In genomic region chr5:177093803-177094202, GRCh38 we compare ENCODE assay signal across 15 cellular contexts.
"Had no signal": no experiment of that assay in that cellular context is flagged by ENCODE, and none has a peak within 500 bp of the region (broad histone marks: within the 10 kb centered on the region; RNA-seq: fewer than 3 reads in every experiment).

No MANE protein-coding gene starts in this region.

- H3K36me3 ChIP-seq: esophagus muscularis mucosa, gastroesophageal sphincter, right atrium auricular region, tibial artery, upper lobe of right lung had no signal

- H3K27ac ChIP-seq: dorsolateral prefrontal cortex, epithelial cell of prostate, right atrium auricular region, tibial artery had no signal

- ATAC-seq: naive thymus-derived CD8-positive, alpha-beta T cell; stimulated activated naive CD8-positive, alpha-beta T cell treated with anti-CD3 and anti-CD28 coated beads, Interleukin-15, Interleukin-2, amounts not matched to agents 100 U/mL and 50 U/mL, for 24 hours had no signal

- H3K4me3 ChIP-seq: dorsolateral prefrontal cortex, esophagus muscularis mucosa, gastroesophageal sphincter, mucosa of descending colon, right atrium auricular region, tibial artery, upper lobe of right lung had no signal

- H3K27me3 ChIP-seq: right atrium auricular region, upper lobe of right lung had no signal

- DNase-seq: central memory CD4-positive, alpha-beta T cell; cortex of kidney; dorsolateral prefrontal cortex; effector CD8-positive, alpha-beta T cell; mammary epithelial cell; naive thymus-derived CD8-positive, alpha-beta T cell; stimulated activated CD4-positive, alpha-beta T cell treated with anti-CD3 and anti-CD28 coated beads, Interleukin-2, amount 100 ng/mL, for 48 hours; stimulated activated naive CD8-positive, alpha-beta T cell treated with anti-CD3 and anti-CD28 coated beads, Interleukin-15, Interleukin-2, amounts not matched to agents 100 U/mL and 50 U/mL, for 24 hours; tibial artery; upper lobe of right lung had no signal

- H3K9me3 ChIP-seq: esophagus muscularis mucosa, gastroesophageal sphincter, mucosa of descending colon, right atrium auricular region, tibial artery, upper lobe of right lung had no signal
